27 cellular contexts compared by ENCODE assay signal in genomic region chr13:78339927-78340326, GRCh38.
"Had no signal": no experiment of that assay in that cellular context is flagged by ENCODE, and none has a peak within 500 bp of the region (broad histone marks: within the 10 kb centered on the region; RNA-seq: fewer than 3 reads in every experiment).

No MANE protein-coding gene starts in this region.

- DNase-seq: natural killer cell; occipital lobe; ovary; posterior cingulate gyrus; psoas muscle; right lobe of liver; sigmoid colon; small intestine; stimulated activated CD4-positive, alpha-beta T cell treated with anti-CD3 and anti-CD28 coated beads, Interleukin-15, amount 100 ng/mL, for 24 hours; stimulated activated CD4-positive, alpha-beta T cell treated with anti-CD3 and anti-CD28 coated beads, Interleukin-2, amount 100 ng/mL, for 24 hours; stimulated activated CD4-positive, alpha-beta T cell treated with anti-CD3 and anti-CD28 coated beads, Interleukin-2, amount 100 ng/mL, for 48 hours; stimulated activated CD4-positive, alpha-beta T cell treated with anti-CD3 and anti-CD28 coated beads, Interleukin-4, amount 100 ng/mL, for 24 hours; stimulated activated naive B cell treated with anti-CD40 and anti-IgM and Interleukin-4, amounts not matched to agents 10 μg/mL and 1 μg/mL and 100 μg/mL, for 72 hours; stimulated activated naive CD4-positive, alpha-beta T cell treated with Interleukin-2 at 50 U/mL for 16 hours; stomach; thyroid gland; trophoblast cell; upper lobe of left lung had no signal

- H3K4me3 ChIP-seq: neural progenitor cell, ovary, psoas muscle, right lobe of liver, sigmoid colon, stomach, thoracic aorta, thyroid gland, tibial nerve, upper lobe of left lung, vagina had no signal

- H3K4me1 ChIP-seq: neural progenitor cell, parathyroid adenoma, psoas muscle, right lobe of liver, sigmoid colon, stomach, thyroid gland, tibial nerve, upper lobe of left lung, vagina had no signal

- H3K9me3 ChIP-seq: ovary, psoas muscle, right lobe of liver, sigmoid colon, stomach, thoracic aorta, thyroid gland, tibial nerve, upper lobe of left lung, vagina had no signal

- H3K36me3 ChIP-seq: neural progenitor cell, ovary, right lobe of liver, sigmoid colon, stomach, thoracic aorta, thyroid gland, tibial nerve, upper lobe of left lung, vagina had no signal

- ATAC-seq: natural killer cell; psoas muscle; right lobe of liver; stimulated activated effector memory CD8-positive, alpha-beta T cell treated with anti-CD3 and anti-CD28 coated beads, Interleukin-12 subunit alpha, Interleukin-12 subunit beta, amount 100 ng/mL, for 72 hours; stimulated activated naive B cell treated with anti-CD40 and anti-IgM and Interleukin-4, amounts not matched to agents 10 μg/mL and 1 μg/mL and 100 μg/mL, for 72 hours had no signal

- H3K27me3 Mint-ChIP-seq: stimulated activated naive B cell treated with anti-CD40 and anti-IgM and Interleukin-4, amounts not matched to agents 10 μg/mL and 1 μg/mL and 100 μg/mL, for 72 hours; stimulated activated naive CD8-positive, alpha-beta T cell treated with anti-CD3 and anti-CD28 coated beads, Interleukin-15, Interleukin-2, amounts not matched to agents 100 ng/mL and 50 ng/mL, for 24 hours had no signal

- H3K9me3 Mint-ChIP-seq: nephron; neural progenitor cell; stimulated activated naive CD8-positive, alpha-beta T cell treated with anti-CD3 and anti-CD28 coated beads, Interleukin-15, Interleukin-2, amounts not matched to agents 100 ng/mL and 50 ng/mL, for 24 hours had no signal

- H3K27ac ChIP-seq: neural progenitor cell, ovary, parathyroid adenoma, psoas muscle, right lobe of liver, sigmoid colon, stomach, thoracic aorta, thyroid gland, tibial nerve, upper lobe of left lung, vagina had no signal

- H3K4me3 Mint-ChIP-seq: natural killer cell; nephron; neural progenitor cell; stimulated activated effector memory CD8-positive, alpha-beta T cell treated with anti-CD3 and anti-CD28 coated beads, Interleukin-12 subunit alpha, Interleukin-12 subunit beta, amount 100 ng/mL, for 72 hours; stimulated activated naive B cell treated with anti-CD40 and anti-IgM and Interleukin-4, amounts not matched to agents 10 μg/mL and 1 μg/mL and 100 μg/mL, for 72 hours; stimulated activated naive CD8-positive, alpha-beta T cell treated with anti-CD3 and anti-CD28 coated beads, Interleukin-15, Interleukin-2, amounts not matched to agents 100 ng/mL and 50 ng/mL, for 24 hours had no signal

- H3K4me1 Mint-ChIP-seq: natural killer cell; nephron; neural progenitor cell; stimulated activated effector memory CD8-positive, alpha-beta T cell treated with anti-CD3 and anti-CD28 coated beads, Interleukin-12 subunit alpha, Interleukin-12 subunit beta, amount 100 ng/mL, for 72 hours; stimulated activated naive B cell treated with anti-CD40 and anti-IgM and Interleukin-4, amounts not matched to agents 10 μg/mL and 1 μg/mL and 100 μg/mL, for 72 hours had no signal

- H3K36me3 Mint-ChIP-seq: natural killer cell; neural progenitor cell; stimulated activated effector memory CD8-positive, alpha-beta T cell treated with anti-CD3 and anti-CD28 coated beads, Interleukin-12 subunit alpha, Interleukin-12 subunit beta, amount 100 ng/mL, for 72 hours; stimulated activated naive B cell treated with anti-CD40 and anti-IgM and Interleukin-4, amounts not matched to agents 10 μg/mL and 1 μg/mL and 100 μg/mL, for 72 hours had no signal

- H3K27me3 ChIP-seq: neural progenitor cell, ovary, right lobe of liver, sigmoid colon, stomach, thyroid gland, tibial nerve, upper lobe of left lung, vagina had no signal

- H3K27ac Mint-ChIP-seq: natural killer cell; nephron; neural progenitor cell; progenitor cell of endocrine pancreas; stimulated activated effector memory CD8-positive, alpha-beta T cell treated with anti-CD3 and anti-CD28 coated beads, Interleukin-12 subunit alpha, Interleukin-12 subunit beta, amount 100 ng/mL, for 72 hours; stimulated activated naive B cell treated with anti-CD40 and anti-IgM and Interleukin-4, amounts not matched to agents 10 μg/mL and 1 μg/mL and 100 μg/mL, for 72 hours; stimulated activated naive CD8-positive, alpha-beta T cell treated with anti-CD3 and anti-CD28 coated beads, Interleukin-15, Interleukin-2, amounts not matched to agents 100 ng/mL and 50 ng/mL, for 24 hours had no signal
